Comparison of ENCODE assay signal across 11 cellular contexts in the genomic region with DNA sequence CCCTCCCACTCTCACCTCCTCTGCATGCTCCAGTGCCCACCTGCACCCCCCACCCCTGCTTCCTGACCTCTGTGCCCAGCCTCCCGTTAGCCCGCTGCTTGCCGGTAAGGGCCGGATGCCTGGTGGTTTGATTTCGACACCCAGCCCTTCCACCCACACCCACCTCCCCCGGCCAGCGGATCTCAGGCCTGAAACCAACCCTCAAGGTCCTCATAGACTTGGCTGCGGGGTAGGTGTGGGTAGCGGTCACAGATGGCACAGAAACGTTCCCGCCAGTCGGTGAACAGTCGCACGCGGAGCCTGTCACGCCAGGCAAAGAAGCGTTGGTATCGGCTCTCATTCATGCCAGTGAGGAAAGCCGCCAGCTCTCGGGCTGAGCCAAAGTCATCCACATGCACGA. TPM values are rescaled to one million over a fixed set of nuclear protein-coding genes. Genes with fewer than 3 reads are reported as not detected.
DNase-seq lines count a peak whose midpoint lies in the region; ATAC-seq, FAIRE-seq and TF ChIP-seq lines count a peak whose summit lies in the region.
"Had no signal": no experiment of that assay in that cellular context is flagged by ENCODE, and none has a peak within 500 bp of the region (broad histone marks: within the 10 kb centered on the region; RNA-seq: fewer than 3 reads in every experiment).

No MANE protein-coding gene starts in this region.

- TF ChIP-seq CTCF in right atrium auricular region (IDR thresholded peaks at IDR 0.05) (no peak), kidney (IDR thresholded peaks at IDR 0.05; ENCODE audit: borderline replicate concordance, extremely low read depth, insufficient read depth) (no peak)

- no peaks in the 10 kb centered on the region for H3K36me3 ChIP-seq in right atrium auricular region
- no peaks in the 10 kb centered on the region for H3K36me3 ChIP-seq in kidney (ENCODE audit: control insufficient read depth in 1 of 2, insufficient read depth in 2 of 2, low read length in 2 of 2)

- ATAC-seq in activated CD8-positive, alpha-beta T cell treated with anti-CD3 and anti-CD28 coated beads, Interleukin-2, amount 10 ng/mL, durations not matched to agents 7 days and 5 days: no peak
- ATAC-seq: body of pancreas, SK-N-SH treated with all-trans-retinoic acid at 6 μM for 48 hours had no signal

- no peak for FAIRE-seq in kidney (lab: Jason Lieb, UNC)

- H3K9ac ChIP-seq in kidney (ENCODE audit: low read length in 2 of 2): no peak overlapping the region

- CTCF ChIA-PET in activated CD8-positive, alpha-beta T cell treated with anti-CD3 and anti-CD28 coated beads, Interleukin-2, amount 10 ng/mL, durations not matched to agents 7 days and 5 days (lab: Charles Lee): interaction anchor here (1.2 to 3.9 kb wide), 12 partner anchors 11 to 252 kb away, joined by 3 to 41 read pairs (median 16); partner anchors contain the start of genes MAN1B1 and PAXX

- H3K27me3 Mint-ChIP-seq in activated CD8-positive, alpha-beta T cell treated with anti-CD3 and anti-CD28 coated beads, Interleukin-2, amount 10 ng/mL, durations not matched to agents 7 days and 5 days (ENCODE audit: low read depth): peaks cover 2% of the 10 kb centered on the region

- H3K27ac ChIP-seq in layer of hippocampus (ENCODE audit: low read depth, low read length): peak overlapping the region; percentile 95
- no peak overlapping the region for H3K27ac ChIP-seq in right atrium auricular region
- H3K27ac ChIP-seq in kidney (ENCODE audit: low read depth in 2 of 2, low read length in 2 of 2): no peak overlapping the region
- H3K27ac ChIP-seq: body of pancreas had no signal

- no peaks in the 10 kb centered on the region for H3K9me3 ChIP-seq in right atrium auricular region
- no peaks in the 10 kb centered on the region for H3K9me3 ChIP-seq in kidney (ENCODE audit: control insufficient read depth in 1 of 2, low read length in 2 of 2)
- H3K9me3 ChIP-seq: body of pancreas had no signal

- peaks cover 71% of the 10 kb centered on the region for H3K4me1 Mint-ChIP-seq in activated CD8-positive, alpha-beta T cell treated with anti-CD3 and anti-CD28 coated beads, Interleukin-2, amount 10 ng/mL, durations not matched to agents 7 days and 5 days (ENCODE audit: low read depth)

- H3K4me3 Mint-ChIP-seq in activated CD8-positive, alpha-beta T cell treated with anti-CD3 and anti-CD28 coated beads, Interleukin-2, amount 10 ng/mL, durations not matched to agents 7 days and 5 days: peak overlapping the region; percentile 71
- H3K4me3 Mint-ChIP-seq: mesothelial cell of epicardium had no signal

- intact Hi-C loops in kidney (cut with DNase I): loop anchor here (10.0 kb wide), 1 partner anchor 246 kb away; no protein-coding TSS in a partner anchor

- H3K36me3 Mint-ChIP-seq in activated CD8-positive, alpha-beta T cell treated with anti-CD3 and anti-CD28 coated beads, Interleukin-2, amount 10 ng/mL, durations not matched to agents 7 days and 5 days (ENCODE audit: low read depth): no peaks in the 10 kb centered on the region
- H3K36me3 Mint-ChIP-seq: mesothelial cell of epicardium had no signal

- DNase-seq in AML-193 (lab: John Stamatoyannopoulos, UW) (peak; percentile 87 to 94), KG1 (lab: John Stamatoyannopoulos, UW) (peak; percentile 79), NCI-H187 treated with DMSO at 0.1 percent for 48 hours (lab: John Stamatoyannopoulos, UW) (no peak), NCI-H748 (lab: John Stamatoyannopoulos, UW; ENCODE audit: unreplicated experiment) (no peak), right atrium auricular region (ENCODE audit: low spot score) (no peak), kidney (no peak)
- peak; percentile 63 for DNase-seq in activated CD8-positive, alpha-beta T cell treated with anti-CD3 and anti-CD28 coated beads, Interleukin-2, amount 10 ng/mL, durations not matched to agents 7 days and 5 days
- DNase-seq: body of pancreas had no signal

- H3K9me3 Mint-ChIP-seq in activated CD8-positive, alpha-beta T cell treated with anti-CD3 and anti-CD28 coated beads, Interleukin-2, amount 10 ng/mL, durations not matched to agents 7 days and 5 days (ENCODE audit: insufficient read depth): no peaks in the 10 kb centered on the region
- H3K9me3 Mint-ChIP-seq: mesothelial cell of epicardium had no signal

- H3K4me1 ChIP-seq in right atrium auricular region (peaks cover 0 to 40% of the 10 kb centered on the region in 2 donors), kidney (ENCODE audit: control insufficient read depth in 1 of 2, insufficient read depth in 1 of 2, low read depth in 1 of 2, low read length in 2 of 2) (peaks cover 20 to 39% of the 10 kb centered on the region in 2 donors)

- peak overlapping the region; percentile 83 for H3K27ac Mint-ChIP-seq in activated CD8-positive, alpha-beta T cell treated with anti-CD3 and anti-CD28 coated beads, Interleukin-2, amount 10 ng/mL, durations not matched to agents 7 days and 5 days
- H3K27ac Mint-ChIP-seq: mesothelial cell of epicardium had no signal

- H3K27me3 ChIP-seq in layer of hippocampus (ENCODE audit: control insufficient read depth, insufficient read depth, low read length): no peaks in the 10 kb centered on the region
- no peaks in the 10 kb centered on the region for H3K27me3 ChIP-seq in right atrium auricular region
- H3K27me3 ChIP-seq: body of pancreas had no signal

- POLR2A ChIA-PET in activated CD8-positive, alpha-beta T cell treated with anti-CD3 and anti-CD28 coated beads, Interleukin-2, amount 10 ng/mL, durations not matched to agents 7 days and 5 days (lab: Charles Lee): no interaction called here

- H3K4me3 ChIP-seq in right atrium auricular region (no peak overlapping the region), kidney (ENCODE audit: low read length in 2 of 2) (no peak overlapping the region)
- H3K4me3 ChIP-seq: body of pancreas had no signal

RNA-seq across cellular contexts. Expression of gene FUT7, which starts 1.4 kb away (rescaled TPM):
- 1 to 10 TPM; 2.5 to 2.6 TPM for total RNA-seq in activated CD8-positive, alpha-beta T cell treated with anti-CD3 and anti-CD28 coated beads, Interleukin-2, amount 10 ng/mL, durations not matched to agents 7 days and 5 days
- total RNA-seq in right atrium auricular region: under 1 TPM in 1 of 2 donors, not detected in 1; 0.28 TPM
- 0.60 TPM for total RNA-seq in kidney
- polyA plus RNA-seq in kidney (ENCODE audit: insufficient read depth, low read depth, low replicate concordance): not detected
- total RNA-seq: body of pancreas had no signal

RNA-seq across cellular contexts. Expression of gene ABCA2, which starts 2.5 kb away (rescaled TPM):
- 10 to 100 TPM; 61.5 to 62.0 TPM for total RNA-seq in activated CD8-positive, alpha-beta T cell treated with anti-CD3 and anti-CD28 coated beads, Interleukin-2, amount 10 ng/mL, durations not matched to agents 7 days and 5 days
- 10 to 100 TPM; 28.3 to 28.5 TPM for total RNA-seq in right atrium auricular region
- total RNA-seq in kidney: 72.1 TPM
- polyA plus RNA-seq in kidney (ENCODE audit: insufficient read depth, low read depth, low replicate concordance): 39.2 TPM

RNA-seq across cellular contexts. Expression of gene NPDC1, which starts 15.4 kb away (rescaled TPM):
- total RNA-seq in activated CD8-positive, alpha-beta T cell treated with anti-CD3 and anti-CD28 coated beads, Interleukin-2, amount 10 ng/mL, durations not matched to agents 7 days and 5 days: 10 to 100 TPM; 20.1 to 29.9 TPM
- total RNA-seq in right atrium auricular region (10 to 100 TPM; 49.7 to 57.8 TPM), kidney (189 TPM)
- 80.2 TPM for polyA plus RNA-seq in kidney (ENCODE audit: insufficient read depth, low read depth, low replicate concordance)

RNA-seq across cellular contexts. Expression of gene ENTPD2, which starts 23.3 kb away (rescaled TPM):
- under 1 TPM in 1 of 2 experiments, not detected in 1; 0.34 TPM for total RNA-seq in activated CD8-positive, alpha-beta T cell treated with anti-CD3 and anti-CD28 coated beads, Interleukin-2, amount 10 ng/mL, durations not matched to agents 7 days and 5 days
- total RNA-seq in right atrium auricular region (under 1 TPM; 0.41 to 0.67 TPM), kidney (9.3 TPM)
- 5.5 TPM for polyA plus RNA-seq in kidney (ENCODE audit: insufficient read depth, low read depth, low replicate concordance)

RNA-seq across cellular contexts. Expression of gene CLIC3, which starts 34.2 kb away (rescaled TPM):
- total RNA-seq in activated CD8-positive, alpha-beta T cell treated with anti-CD3 and anti-CD28 coated beads, Interleukin-2, amount 10 ng/mL, durations not matched to agents 7 days and 5 days: 1 to 10 TPM; 3.6 to 4.8 TPM
- total RNA-seq in right atrium auricular region (10 to 100 TPM in 1 of 2 donors, 1 to 10 TPM in 1; 6.5 to 11.8 TPM), kidney (4.0 TPM)
- polyA plus RNA-seq in kidney (ENCODE audit: insufficient read depth, low read depth, low replicate concordance): 2.1 TPM

Comparison
In these comparisons a context has a peak if more than half of its experiments do, and no peak if none do; other contexts are left out.
1. DNase-seq: peak in AML-193 (2 of 2), KG1 (single experiment) and activated CD8-positive, alpha-beta T cell treated with anti-CD3 and anti-CD28 coated beads, Interleukin-2, amount 10 ng/mL, durations not matched to agents 7 days and 5 days (single experiment); none in NCI-H187 treated with DMSO at 0.1 percent for 48 hours (single experiment), NCI-H748 (single experiment), right atrium auricular region (single experiment) and kidney (single experiment).